ENCODE assay signal across 5 cellular contexts in genomic region chr2:169966449-169966848, GRCh38.
"Had no signal": no experiment of that assay in that cellular context is flagged by ENCODE, and none has a peak within 500 bp of the region (broad histone marks: within the 10 kb centered on the region; RNA-seq: fewer than 3 reads in every experiment).

No MANE protein-coding gene starts in this region.

- ATAC-seq: GM23338, K562 had no signal

- H3K4me3 ChIP-seq: GM23338, K562 had no signal

- DNase-seq: H9, HCEC 1CT, IMR-90 had no signal
